Comparison of ENCODE assay signal across 9 cellular contexts in the genomic region with DNA sequence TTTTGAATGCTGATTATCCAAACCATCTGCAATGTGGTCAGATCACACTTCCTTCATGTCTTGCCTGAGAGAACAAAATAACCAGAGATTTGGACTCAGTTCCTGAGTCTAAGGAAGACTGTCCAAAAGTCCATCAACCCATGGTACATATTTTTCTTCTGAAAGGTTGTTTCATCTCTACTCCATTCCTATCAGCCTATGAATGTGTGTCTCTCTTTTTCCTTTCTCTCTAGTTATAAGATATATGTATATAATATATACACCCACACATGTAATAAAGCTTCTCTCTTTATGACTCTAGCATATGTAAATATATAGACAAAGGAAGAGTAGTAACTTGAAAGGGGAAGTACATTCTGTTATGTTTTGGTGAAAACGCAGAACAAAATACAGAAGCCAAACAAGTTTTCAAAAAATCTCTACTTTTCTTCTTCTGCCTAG.
DNase-seq lines count a peak whose midpoint lies in the region; ATAC-seq and TF ChIP-seq lines count a peak whose summit lies in the region.
"Had no signal": no experiment of that assay in that cellular context is flagged by ENCODE, and none has a peak within 500 bp of the region (broad histone marks: within the 10 kb centered on the region; RNA-seq: fewer than 3 reads in every experiment).

No MANE protein-coding gene starts in this region.

- ATAC-seq in GM18867 (IDR thresholded peaks at IDR 0.05; ENCODE audit: unreplicated experiment) (peak; percentile 98), HG02623 (IDR thresholded peaks at IDR 0.05; ENCODE audit: unreplicated experiment) (peak; percentile 93), lower lobe of right lung (peak; percentile 35 to 51)

- H3K27ac ChIP-seq in lower lobe of right lung: no peak overlapping the region
- H3K27ac ChIP-seq in vagina: no peak overlapping the region

- no peaks in the 10 kb centered on the region for H3K27me3 ChIP-seq in lower lobe of right lung (ENCODE audit: low read depth)
- H3K27me3 ChIP-seq in vagina: no peaks in the 10 kb centered on the region
- H3K27me3 ChIP-seq in MG63: no peaks in the 10 kb centered on the region

- CTCF ChIA-PET in HEK293T (lab: Yijun Ruan, JAX): no interaction called here

- no peak for TF ChIP-seq POLR2A in vagina (IDR thresholded peaks at IDR 0.05)

- intact Hi-C loops in lower lobe of right lung (cut with DNase I): no loop called here
- intact Hi-C loops in vagina (cut with DNase I): no loop called here

- H3K4me3 ChIP-seq in lower lobe of right lung (no peak overlapping the region), vagina (no peak overlapping the region), MG63 (no peak overlapping the region)

- no peaks in the 10 kb centered on the region for H3K9me3 ChIP-seq in lower lobe of right lung
- no peaks in the 10 kb centered on the region for H3K9me3 ChIP-seq in vagina
- no peaks in the 10 kb centered on the region for H3K9me3 ChIP-seq in MG63

- DNase-seq in Kasumi-1 (lab: John Stamatoyannopoulos, UW) (peak; percentile 71 to 74), lower lobe of right lung (no peak), NCI-H69 (lab: John Stamatoyannopoulos, UW) (no peak), vagina (ENCODE audit: extremely low spot score in 2 of 2) (no peak), MG63 (no peak), HEK293T (ENCODE audit: extremely low spot score) (no peak)
- DNase-seq: NCI-H1694 had no signal

- no peak for TF ChIP-seq CTCF in lower lobe of right lung (IDR thresholded peaks at IDR 0.05)
- TF ChIP-seq CTCF in vagina (IDR thresholded peaks at IDR 0.05): no peak

- H3K36me3 ChIP-seq in lower lobe of right lung (no peaks in the 10 kb centered on the region), vagina (no peaks in the 10 kb centered on the region), MG63 (no peaks in the 10 kb centered on the region)

- no peaks in the 10 kb centered on the region for H3K4me1 ChIP-seq in lower lobe of right lung
- no peaks in the 10 kb centered on the region for H3K4me1 ChIP-seq in vagina

- POLR2A ChIA-PET in HEK293T (lab: Yijun Ruan, JAX): no interaction called here

TF ChIP-seq in HEK293T, 16 proteins besides CTCF, POLR2A, EP300 and RAD21:
- TF ChIP-seq FOXK2 (IDR thresholded peaks at IDR 0.05) (no peak), ZNF384 (IDR thresholded peaks at IDR 0.05) (no peak), ARNT (IDR thresholded peaks at IDR 0.05) (no peak), CTBP1 (IDR thresholded peaks at IDR 0.05; ENCODE audit: borderline replicate concordance) (no peak), SUZ12 (IDR thresholded peaks at IDR 0.05) (no peak)

Comparison
In these comparisons a context has a peak if more than half of its experiments do, and no peak if none do; other contexts are left out.
1. ATAC-seq: peak in every context shown above with its lines; median percentile 98 in GM18867; 93 in HG02623; 43 in lower lobe of right lung.
2. DNase-seq: peak in Kasumi-1 (2 of 2); none in lower lobe of right lung (single experiment), NCI-H69 (single experiment), vagina (0 of 2), MG63 (single experiment) and HEK293T (single experiment).